8 cellular contexts compared by ENCODE assay signal in the genomic region with DNA sequence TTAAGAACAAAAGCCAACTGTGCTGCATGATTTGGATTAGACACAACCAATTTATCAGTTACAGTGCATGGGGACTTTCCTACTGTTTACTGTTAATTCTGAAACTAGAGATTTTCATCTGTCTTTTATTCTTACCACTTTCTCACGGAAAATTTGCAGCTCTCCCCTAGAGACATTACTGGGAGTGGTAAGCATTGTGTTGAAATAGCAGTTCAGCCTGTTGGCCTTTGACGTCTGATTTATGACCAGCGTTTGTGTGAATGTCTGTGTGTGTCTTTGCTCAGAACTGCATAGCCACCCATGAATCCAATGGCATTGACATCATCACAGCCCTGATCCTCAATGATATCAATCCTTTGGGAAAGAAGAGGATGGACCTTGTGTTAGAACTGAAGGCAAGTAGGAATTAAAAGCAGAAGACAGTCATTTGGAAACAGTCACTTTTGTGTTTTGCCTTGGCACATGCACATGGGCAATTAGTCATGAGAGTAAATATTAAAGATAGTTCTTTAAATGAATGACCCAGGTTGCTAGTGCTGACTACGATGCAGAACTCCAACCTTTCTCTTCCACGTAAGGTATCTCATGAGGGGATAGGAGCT.
DNase-seq lines count a peak whose midpoint lies in the region; ATAC-seq, FAIRE-seq and TF ChIP-seq lines count a peak whose summit lies in the region.

No MANE protein-coding gene starts in this region.

- no peak for TF ChIP-seq EP300 in K562 (IDR thresholded peaks at IDR 0.05; ENCODE audit: low read length)

- in situ Hi-C loops in K562 (cut with MboI) = no loop called here

- 42% methylated on average over 5 of the region's 5 CpGs for WGBS in K562 (ENCODE audit: insufficient coverage, low coverage, missing lambda C conversion rate)

- peaks cover 0 to 16% of the 10 kb centered on the region in 2 experiments; a peak in 4 of 5 replicates for H3K4me1 ChIP-seq in K562 (replicated peaks in 1 of 2; ENCODE audit: control insufficient read depth in 2 of 2, insufficient read depth in 2 of 2, low read length in 2 of 2)

- no peak overlapping the region for H3K4me2 ChIP-seq in K562 (ENCODE audit: insufficient read depth, low read length)

- no peaks in the 10 kb centered on the region for H3K36me3 ChIP-seq in K562 (ENCODE audit: control insufficient read depth, insufficient read depth, low read length)

- H3K4me3 ChIP-seq in AG10803 (ENCODE audit: low read length) (no peak overlapping the region), K562 (no peak overlapping the region)

- H3K9me3 ChIP-seq in K562 (replicated peaks; ENCODE audit: control insufficient read depth, insufficient read depth, low read depth, low read length) = no peaks in the 10 kb centered on the region

- no peak for TF ChIP-seq CTCF in AG10803 (conservative IDR thresholded peaks at IDR 0.05; ENCODE audit: low read length)
- no peak for TF ChIP-seq CTCF in K562 (IDR thresholded peaks at IDR 0.05 in 2 of 3, conservative IDR thresholded peaks at IDR 0.05 in 1 of 3; ENCODE audit: insufficient read depth in 2 of 3, low read depth in 1 of 3, low read length in 3 of 3)

- ATAC-seq in HG03175 (IDR thresholded peaks at IDR 0.05; ENCODE audit: unreplicated experiment) = peak; percentile 85
- peak; percentile 32; the same call in 1 of the 3 replicates for ATAC-seq in K562
- ATAC-seq in sciatic nerve = peak; percentile 89

- intact Hi-C loops in K562 (cut with micrococcal nuclease) (no loop called here), sciatic nerve (cut with DNase I) (no loop called here)

- H3K27me3 ChIP-seq in K562 (ENCODE audit: control insufficient read depth in 2 of 2, insufficient read depth in 2 of 2, low read length in 2 of 2) = no peaks in the 10 kb centered on the region

- TF ChIP-seq RAD21 in K562 (CRISPR knock-in tag; conservative IDR thresholded peaks at IDR 0.05 in 1 of 2, IDR thresholded peaks at IDR 0.05 in 1 of 2) = no peak

- H3K27ac ChIP-seq in K562 (ENCODE audit: extremely low read depth, low read depth, low read length) = no peak overlapping the region

- POLR2A ChIA-PET in K562 (lab: Yijun Ruan, JAX) = no interaction called here

- H4K20me1 ChIP-seq in K562 (replicated peaks; ENCODE audit: control insufficient read depth, insufficient read depth, low read length) = no peaks in the 10 kb centered on the region

- no peaks in the 10 kb centered on the region for H3K9me1 ChIP-seq in K562 (ENCODE audit: control insufficient read depth, insufficient read depth, low read length)

- no peak overlapping the region for H3K9ac ChIP-seq in K562 (ENCODE audit: insufficient read depth in 1 of 2, low read depth in 2 of 2, low read length in 2 of 2)

- FAIRE-seq in GM19239 (lab: Jason Lieb, UNC) = peak; percentile 96
- FAIRE-seq in K562 (lab: Jason Lieb, UNC) = peak; percentile 32

- CTCF ChIA-PET in K562 (lab: Yijun Ruan, JAX; ENCODE audit: low intra/inter-chr PET ratio) = no interaction called here

- H3K79me2 ChIP-seq in K562 (ENCODE audit: control insufficient read depth, insufficient read depth, low read length) = no peaks in the 10 kb centered on the region

- BruUV-seq in K562 (replicated peaks; lab: Mats Ljungman, UMichigan) = no TSS peak

- no peak for TF ChIP-seq POLR2A in K562 (conservative IDR thresholded peaks at IDR 0.05)

- DNase-seq in AG10803 (ENCODE audit: low read depth) = peak; percentile 48
- peak; percentile 60 for DNase-seq in GM19239 (ENCODE audit: insufficient read length, low spot score)
- no peak for DNase-seq in K562 (ENCODE audit: extremely low read depth in 1 of 4, low spot score in 3 of 4)
- DNase-seq in sciatic nerve (ENCODE audit: low spot score) = no peak
- no peak for DNase-seq in effector CD8-positive, alpha-beta T cell (lab: John Stamatoyannopoulos, UW)
- DNase-seq in mucosa of gallbladder (ENCODE audit: low spot score) = no peak
- DNase-seq in NCI-H146 (lab: John Stamatoyannopoulos, UW) = no peak

- no peak overlapping the region for H2AFZ ChIP-seq in K562 (ENCODE audit: low read depth, low read length)

TF ChIP-seq in K562, 482 proteins besides CTCF, POLR2A, EP300 and RAD21 (continues in another document):
- no peak for TF ChIP-seq ETV5 (CRISPR knock-in tag; IDR thresholded peaks at IDR 0.05; ENCODE audit: low read depth)
- 0 out of 2 replicates have a peak, but pooled peaks have one; percentile 22 for TF ChIP-seq ZNF592 (IDR thresholded peaks at IDR 0.05)
- peak; percentile 90 for TF ChIP-seq MEIS2 (IDR thresholded peaks at IDR 0.05; ENCODE audit: partially characterized antibody)
- no peak for TF ChIP-seq CBX3 (IDR thresholded peaks at IDR 0.05; ENCODE audit: borderline replicate concordance in 1 of 2, low read length in 2 of 2)
- TF ChIP-seq, protein P1, sequence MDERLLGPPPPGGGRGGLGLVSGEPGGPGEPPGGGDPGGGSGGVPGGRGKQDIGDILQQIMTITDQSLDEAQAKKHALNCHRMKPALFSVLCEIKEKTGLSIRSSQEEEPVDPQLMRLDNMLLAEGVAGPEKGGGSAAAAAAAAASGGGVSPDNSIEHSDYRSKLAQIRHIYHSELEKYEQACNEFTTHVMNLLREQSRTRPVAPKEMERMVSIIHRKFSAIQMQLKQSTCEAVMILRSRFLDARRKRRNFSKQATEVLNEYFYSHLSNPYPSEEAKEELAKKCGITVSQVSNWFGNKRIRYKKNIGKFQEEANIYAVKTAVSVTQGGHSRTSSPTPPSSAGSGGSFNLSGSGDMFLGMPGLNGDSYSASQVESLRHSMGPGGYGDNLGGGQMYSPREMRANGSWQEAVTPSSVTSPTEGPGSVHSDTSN (CRISPR knock-in tag; IDR thresholded peaks at IDR 0.05; ENCODE audit: low read depth) = no peak
- TF ChIP-seq, protein P1 (tag; conservative IDR thresholded peaks at IDR 0.05; ENCODE audit: low read depth) = peak; percentile 95
- TF ChIP-seq JUND (IDR thresholded peaks at IDR 0.05; ENCODE audit: borderline replicate concordance, low read depth, low read length) = 0 out of 2 replicates have a peak, but pooled peaks have one; percentile 5
- no peak for TF ChIP-seq JUND (tag; IDR thresholded peaks at IDR 0.05; ENCODE audit: borderline replicate concordance, low read depth, low read length)
- peak; percentile 72 for TF ChIP-seq CEBPB (tag; IDR thresholded peaks at IDR 0.05)
- peak; percentile 76 for TF ChIP-seq PKNOX1 (IDR thresholded peaks at IDR 0.05)

Comparison
In these comparisons a context has a peak if more than half of its experiments do, and no peak if none do; other contexts are left out.
1. DNase-seq: peak in AG10803 (single experiment) and GM19239 (single experiment); none in K562 (0 of 4), sciatic nerve (single experiment), effector CD8-positive, alpha-beta T cell (single experiment), mucosa of gallbladder (single experiment) and NCI-H146 (single experiment).
2. ATAC-seq: peak in every context shown above with its lines; median percentile 89 in sciatic nerve; 85 in HG03175; 32 in K562.